24 cellular contexts compared by ENCODE assay signal in the genomic region with DNA sequence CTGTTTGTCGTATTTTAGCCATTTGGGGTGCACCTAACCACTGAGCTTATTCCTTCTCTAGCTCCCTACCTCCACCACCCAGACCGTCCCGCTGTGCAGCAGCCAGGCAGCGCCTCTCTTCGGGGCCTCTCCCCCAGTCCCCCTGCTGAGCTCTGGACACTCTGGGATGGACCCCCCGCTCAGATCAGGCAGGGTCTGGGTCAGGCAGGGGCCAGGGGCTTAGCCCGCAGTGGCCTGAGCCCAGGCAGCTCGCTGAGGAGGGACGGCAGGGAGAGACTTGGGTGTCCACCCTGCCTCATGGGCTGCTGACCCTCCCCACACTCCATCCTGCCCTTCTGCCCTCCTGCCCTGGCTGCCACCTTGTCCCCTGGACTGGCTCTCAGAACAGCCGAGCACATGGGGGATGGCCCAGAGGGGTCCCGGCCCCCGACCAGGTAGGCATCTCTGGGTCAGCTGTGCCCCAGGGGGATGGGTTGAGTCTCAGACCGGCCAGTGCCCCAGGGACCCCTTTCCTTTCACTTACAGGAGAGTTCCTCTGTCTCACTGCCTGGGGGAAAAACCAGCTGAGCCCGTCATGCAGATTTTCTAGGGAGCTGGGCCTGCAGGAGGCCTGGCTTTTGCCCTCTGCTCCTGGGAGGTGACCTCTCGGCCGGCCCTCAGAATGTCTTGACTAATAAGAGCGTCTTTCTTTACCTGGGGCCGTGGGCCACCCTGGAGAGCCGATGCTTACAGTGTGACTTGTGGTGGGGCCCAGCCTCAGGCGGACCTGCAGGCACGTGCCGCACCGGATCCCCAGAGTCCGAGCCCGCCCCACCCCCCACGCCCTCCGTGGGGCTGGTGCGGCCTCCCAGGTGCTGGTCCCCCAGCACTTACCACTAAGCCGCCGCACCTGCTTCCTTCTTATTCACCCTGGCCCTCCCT. TPM values are rescaled to one million over a fixed set of nuclear protein-coding genes. Genes with fewer than 3 reads are reported as not detected.
DNase-seq lines count a peak whose midpoint lies in the region; ATAC-seq, FAIRE-seq and TF ChIP-seq lines count a peak whose summit lies in the region.
"Had no signal": no experiment of that assay in that cellular context is flagged by ENCODE, and none has a peak within 500 bp of the region (broad histone marks: within the 10 kb centered on the region; RNA-seq: fewer than 3 reads in every experiment).

No MANE protein-coding gene starts in this region.

- H3K36me3 ChIP-seq in right atrium auricular region (no peaks in the 10 kb centered on the region), H1 (ENCODE audit: control insufficient read depth in 2 of 4, insufficient read depth in 4 of 4, low read length in 3 of 4) (no peaks in the 10 kb centered on the region), upper lobe of right lung (no peaks in the 10 kb centered on the region)
- H3K36me3 ChIP-seq: adrenal gland, tibial artery had no signal

- 71% methylated on average over 29 of the region's 30 CpGs; no CpG with 5 or more reads in 1 of the 2 experiments for WGBS in H1 (ENCODE audit: extremely low coverage in 1 of 2, insufficient coverage in 1 of 2, insufficient read length in 1 of 2, insufficient replicate concordance in 2 of 2, low coverage in 1 of 2, low lambda C conversion rate in 2 of 2, missing lambda C conversion rate in 1 of 2), 2 experiments

- TF ChIP-seq EP300 in H1 (IDR thresholded peaks at IDR 0.05; ENCODE audit: borderline replicate concordance in 1 of 2, low read depth in 2 of 2, low read length in 2 of 2) = no peak

- H3K14ac ChIP-seq in H1 (ENCODE audit: insufficient read length) = no peak overlapping the region

- peak; percentile 72 for DNase-seq in cardiac septum (ENCODE audit: low spot score)
- no peak for DNase-seq in right atrium auricular region (ENCODE audit: low spot score)
- no peak for DNase-seq in H1 (ENCODE audit: low read depth in 1 of 2, low spot score in 2 of 2)
- DNase-seq in nephron progenitor cell = no peak
- DNase-seq in upper lobe of right lung = no peak
- DNase-seq in RCC 7860 (ENCODE audit: low spot score) = no peak
- DNase-seq in stimulated activated CD4-positive, alpha-beta T cell treated with anti-CD3 and anti-CD28 coated beads, Interleukin-15, amount 100 ng/mL, for 24 hours = no peak
- DNase-seq: activated B cell treated with CpG ODN at 0.5 μM for 24 hours; activated CD4-positive, alpha-beta memory T cell treated with anti-CD3 and anti-CD28 coated beads for 36 hours; activated gamma-delta T cell; GM23248; left colon; naive thymus-derived CD8-positive, alpha-beta T cell; NCI-H1105 treated with DMSO at 0.1 percent for 48 hours; NCI-H2081 treated with DMSO at 0.1 percent for 48 hours; NCI-H524; SK-N-SH; stimulated activated naive CD4-positive, alpha-beta T cell had no signal

- no peaks in the 10 kb centered on the region for H3K79me2 ChIP-seq in H1 (ENCODE audit: control insufficient read depth in 1 of 2, insufficient read depth in 2 of 2, low read length in 2 of 2)

- no peaks in the 10 kb centered on the region for H3K23me2 ChIP-seq in H1 (ENCODE audit: low read depth, low read length)

- peak overlapping the region; percentile 66 for H3K4ac ChIP-seq in H1 (replicated peaks; ENCODE audit: insufficient read length, low read depth, low read length)

- no peak overlapping the region; the same call in 1 of the 2 replicates for H2BK20ac ChIP-seq in H1 (ENCODE audit: low read length)

- H3K9me3 ChIP-seq in right atrium auricular region = no peaks in the 10 kb centered on the region
- H3K9me3 ChIP-seq in H1 (ENCODE audit: insufficient read depth in 2 of 2, low read depth in 1 of 2, low read length in 1 of 2) = no peaks in the 10 kb centered on the region
- no peaks in the 10 kb centered on the region for H3K9me3 ChIP-seq in upper lobe of right lung
- H3K9me3 ChIP-seq: adrenal gland, SK-N-SH, tibial artery had no signal

- no peak overlapping the region for H2BK5ac ChIP-seq in H1 (ENCODE audit: low read depth, low read length)

- H3K27ac ChIP-seq in right atrium auricular region (no peak overlapping the region), H1 (ENCODE audit: low read depth, low read length) (no peak overlapping the region), upper lobe of right lung (no peak overlapping the region)
- H3K27ac ChIP-seq: adrenal gland, coronary artery, GM23248, RWPE1, tibial artery had no signal

- peak overlapping the region; percentile 78 for H3K18ac ChIP-seq in H1 (ENCODE audit: extremely low read depth, low read length)

- no peak overlapping the region for H3K4me3 ChIP-seq in right atrium auricular region
- H3K4me3 ChIP-seq in H1 (ENCODE audit: extremely low read depth in 1 of 4, insufficient read depth in 2 of 4, low read depth in 3 of 4, low read length in 4 of 4) = no peak overlapping the region; a peak in 2 of 8 replicates
- H3K4me3 ChIP-seq in upper lobe of right lung = no peak overlapping the region
- H3K4me3 ChIP-seq: adrenal gland, coronary artery, GM23248, tibial artery had no signal

- POLR2A ChIA-PET in H1 (lab: Charles Lee; ENCODE audit: partially characterized antibody) = interaction anchor here (0.8 to 1.9 kb wide), 8 partner anchors 9 to 176 kb away, joined by 3 to 9 read pairs (median 4); a partner anchor contains a TSS

- peak overlapping the region in 1 of 2 experiments; percentile 4; a peak in 1 of 4 replicates for H3K4me2 ChIP-seq in H1 (ENCODE audit: insufficient read depth in 1 of 2, low read depth in 2 of 2, low read length in 2 of 2)
- H3K4me2 ChIP-seq: SK-N-SH had no signal

- H3K27me3 Mint-ChIP-seq in nephron progenitor cell (ENCODE audit: low read depth, poor library complexity) = peaks cover 11% of the 10 kb centered on the region

- H3K9me3 Mint-ChIP-seq in nephron progenitor cell = peaks cover 9% of the 10 kb centered on the region

- no peaks in the 10 kb centered on the region for H3K36me3 Mint-ChIP-seq in nephron progenitor cell (ENCODE audit: low read depth)
- H3K36me3 Mint-ChIP-seq: activated CD4-positive, alpha-beta memory T cell treated with anti-CD3 and anti-CD28 coated beads for 36 hours; naive thymus-derived CD8-positive, alpha-beta T cell had no signal

- no peak overlapping the region for H3K56ac ChIP-seq in H1 (replicated peaks; ENCODE audit: insufficient read length, low read depth, low read length)

- peak overlapping the region; percentile 67 for H2BK120ac ChIP-seq in H1 (replicated peaks; ENCODE audit: low read depth, low read length)

- H2BK12ac ChIP-seq in H1 (ENCODE audit: low read depth, low read length) = peak overlapping the region; percentile 96; the same call in 1 of the 2 replicates

- TF ChIP-seq RAD21 in H1 (IDR thresholded peaks at IDR 0.05 in 1 of 2, conservative IDR thresholded peaks at IDR 0.05 in 1 of 2; ENCODE audit: low read depth in 2 of 2, low read length in 2 of 2) = no peak

- FAIRE-seq in H1 (lab: Jason Lieb, UNC) (no peak), RCC 7860 (lab: Jason Lieb, UNC) (no peak)
- FAIRE-seq: A204.1 had no signal

- no peak overlapping the region for H3K4me3 Mint-ChIP-seq in nephron progenitor cell
- H3K4me3 Mint-ChIP-seq: activated B cell treated with CpG ODN at 0.5 μM for 24 hours; activated CD4-positive, alpha-beta memory T cell treated with anti-CD3 and anti-CD28 coated beads for 36 hours had no signal

- ATAC-seq in upper lobe of right lung (peak; percentile 13), GM18505 (IDR thresholded peaks at IDR 0.05; ENCODE audit: unreplicated experiment) (no peak)
- ATAC-seq: left colon; naive thymus-derived CD8-positive, alpha-beta T cell had no signal

- peak overlapping the region; percentile 61 for H4K91ac ChIP-seq in H1 (replicated peaks; ENCODE audit: insufficient read length, low read length)

- TF ChIP-seq CTCF in right atrium auricular region (IDR thresholded peaks at IDR 0.05) = no peak
- TF ChIP-seq CTCF in H1 (IDR thresholded peaks at IDR 0.05; ENCODE audit: control extremely low read depth in 1 of 3, insufficient read depth in 1 of 3, low read depth in 1 of 3, low read length in 3 of 3) = no peak
- no peak for TF ChIP-seq CTCF in nephron progenitor cell (IDR thresholded peaks at IDR 0.05)
- TF ChIP-seq CTCF in upper lobe of right lung (IDR thresholded peaks at IDR 0.05) = no peak

- H3K9ac ChIP-seq in H1 (replicated peaks in 1 of 4; ENCODE audit: extremely low read depth in 1 of 4, low read depth in 3 of 4, low read length in 3 of 4) = no peak overlapping the region
- H3K9ac ChIP-seq: GM23248, SK-N-SH had no signal

- H3K4me1 Mint-ChIP-seq in nephron progenitor cell = peaks cover 16% of the 10 kb centered on the region
- H3K4me1 Mint-ChIP-seq: activated B cell treated with CpG ODN at 0.5 μM for 24 hours had no signal

- H3K23ac ChIP-seq in H1 (ENCODE audit: insufficient read length) = no peak overlapping the region

- H2AFZ ChIP-seq in H1 (ENCODE audit: low read length) = no peak overlapping the region
- H2AFZ ChIP-seq: GM23248 had no signal

- no peaks in the 10 kb centered on the region for H4K20me1 ChIP-seq in H1 (replicated peaks in 1 of 2; ENCODE audit: control insufficient read depth in 1 of 2, insufficient read depth in 2 of 2, low read length in 2 of 2)

- H4K5ac ChIP-seq in H1 (ENCODE audit: insufficient read length, low read depth, low read length) = peak overlapping the region; percentile 40

- no peak overlapping the region; the same call in none of the 2 replicates for H4K8ac ChIP-seq in H1 (ENCODE audit: extremely low read depth, insufficient read depth, low read length)

- CTCF ChIA-PET in H1 (lab: Charles Lee; ENCODE audit: partially characterized antibody) = interaction anchor here (0.6 to 7.5 kb wide), 23 partner anchors 11 to 221 kb away, joined by 3 to 133 read pairs (median 5); no protein-coding TSS in a partner anchor

- intact Hi-C loops in cardiac septum (cut with DNase I) (no loop called here), upper lobe of right lung (cut with DNase I) (no loop called here)

- peak overlapping the region; percentile 50; the same call in 1 of the 2 replicates for H2BK15ac ChIP-seq in H1 (ENCODE audit: low read length)

- H2AK5ac ChIP-seq in H1 (ENCODE audit: low read depth, low read length) = no peak overlapping the region

- TF ChIP-seq POLR2A in H1 (IDR thresholded peaks at IDR 0.05; ENCODE audit: control extremely low read depth in 1 of 2, low read depth in 2 of 2, low read length in 2 of 2) (no peak), GM18505 (IDR thresholded peaks at IDR 0.05; ENCODE audit: borderline replicate concordance, extremely low read depth, insufficient read depth, insufficient read length) (no peak)

- H3K79me1 ChIP-seq in H1 (ENCODE audit: low read depth, low read length) = no peaks in the 10 kb centered on the region

- H3K4me1 ChIP-seq in right atrium auricular region (no peaks in the 10 kb centered on the region), H1 (replicated peaks in 1 of 4; ENCODE audit: control insufficient read depth in 3 of 4, insufficient read depth in 4 of 4, low read length in 3 of 4) (peaks cover 3 to 20% (median 14%) of the 10 kb centered on the region in 4 experiments), upper lobe of right lung (no peaks in the 10 kb centered on the region)
- H3K4me1 ChIP-seq: adrenal gland had no signal

- H3K27ac Mint-ChIP-seq in nephron progenitor cell = peak overlapping the region; percentile 58
- H3K27ac Mint-ChIP-seq: activated B cell treated with CpG ODN at 0.5 μM for 24 hours; activated CD4-positive, alpha-beta memory T cell treated with anti-CD3 and anti-CD28 coated beads for 36 hours had no signal

- H3K27me3 ChIP-seq in right atrium auricular region (no peaks in the 10 kb centered on the region), H1 (replicated peaks in 1 of 4; ENCODE audit: control insufficient read depth in 3 of 4, extremely low read depth in 1 of 4, insufficient read depth in 3 of 4, low read length in 3 of 4) (no peaks in the 10 kb centered on the region; a peak in 1 of 7 replicates), upper lobe of right lung (no peaks in the 10 kb centered on the region)
- H3K27me3 ChIP-seq: adrenal gland, tibial artery had no signal

RNA-seq across cellular contexts. Expression of a gene that starts 22.8 kb away (rescaled TPM):
- total RNA-seq in cardiac septum = 27.5 TPM
- total RNA-seq in right atrium auricular region = 10 to 100 TPM; 25.4 to 26.9 TPM
- total RNA-seq in H1 (2021; fragmentation: NEBNext Ultra II Directional; extraction: Animal tissue kit (Norgen Biotek cat#: 25700)) = 131 and 141 TPM in 2 replicates
- polyA plus RNA-seq in H1 (2011; rRNA removed) = 104 and 204 TPM in 2 replicates
- polyA plus RNA-seq in H1 (2011; cell fraction: cytosol; rRNA removed) = 80.0 TPM
- polyA plus RNA-seq in H1 (2011; cell fraction: nucleus; rRNA removed) = 206 TPM
- 74.0 to 91.4 TPM (median 80.3 TPM) in 4 replicates for polyA plus RNA-seq in H1 (2012, experiment 1 of 2)
- 31.1 TPM for polyA plus RNA-seq in H1 (2012, experiment 2 of 2)
- 208 TPM for polyA plus RNA-seq in H1 (2013, experiment 1 of 2)
- 187 TPM for polyA plus RNA-seq in H1 (2013, experiment 2 of 2)
- polyA minus RNA-seq in H1 (2011; rRNA and poly(A)+ RNA removed) = 68.1 and 71.5 TPM in 2 replicates
- 54.3 TPM for polyA minus RNA-seq in H1 (2011; cell fraction: cytosol; rRNA and poly(A)+ RNA removed)
- 58.5 TPM for polyA minus RNA-seq in H1 (2011; cell fraction: nucleus; rRNA and poly(A)+ RNA removed)
- total RNA-seq in upper lobe of right lung = 58.4 TPM
- total RNA-seq: activated CD4-positive, alpha-beta memory T cell treated with anti-CD3 and anti-CD28 coated beads for 36 hours had no signal
